ENCODE assay signal across 2 cellular contexts in genomic region chr14:52081964-52082363, GRCh38.
TF ChIP-seq lines count a peak whose summit lies in the region.

No MANE protein-coding gene starts in this region.

TF ChIP-seq in SK-N-SH, 30 proteins besides CTCF, POLR2A, EP300 and RAD21 (continued from another document):
- TF ChIP-seq USF2 (IDR thresholded peaks at IDR 0.05; ENCODE audit: borderline replicate concordance, low read depth, low read length) (no peak), FOSL2 (IDR thresholded peaks at IDR 0.05; ENCODE audit: borderline replicate concordance, low read depth) (no peak), TCF12 (IDR thresholded peaks at IDR 0.05) (no peak), RCOR1 (IDR thresholded peaks at IDR 0.05; ENCODE audit: low read length) (no peak), TEAD4 (IDR thresholded peaks at IDR 0.05; ENCODE audit: borderline replicate concordance, insufficient read depth) (no peak), PBX3 (IDR thresholded peaks at IDR 0.05) (no peak)

TF ChIP-seq in SK-N-SH treated with all-trans-retinoic acid at 6 μM for 48 hours, 23 proteins besides CTCF, POLR2A, EP300 and RAD21 (continued from another document):
- TF ChIP-seq TSHZ2 (CRISPR knock-in tag; IDR thresholded peaks at IDR 0.05) (no peak), ZFP30 (CRISPR knock-in tag; IDR thresholded peaks at IDR 0.05) (no peak)
